In the genomic region with DNA sequence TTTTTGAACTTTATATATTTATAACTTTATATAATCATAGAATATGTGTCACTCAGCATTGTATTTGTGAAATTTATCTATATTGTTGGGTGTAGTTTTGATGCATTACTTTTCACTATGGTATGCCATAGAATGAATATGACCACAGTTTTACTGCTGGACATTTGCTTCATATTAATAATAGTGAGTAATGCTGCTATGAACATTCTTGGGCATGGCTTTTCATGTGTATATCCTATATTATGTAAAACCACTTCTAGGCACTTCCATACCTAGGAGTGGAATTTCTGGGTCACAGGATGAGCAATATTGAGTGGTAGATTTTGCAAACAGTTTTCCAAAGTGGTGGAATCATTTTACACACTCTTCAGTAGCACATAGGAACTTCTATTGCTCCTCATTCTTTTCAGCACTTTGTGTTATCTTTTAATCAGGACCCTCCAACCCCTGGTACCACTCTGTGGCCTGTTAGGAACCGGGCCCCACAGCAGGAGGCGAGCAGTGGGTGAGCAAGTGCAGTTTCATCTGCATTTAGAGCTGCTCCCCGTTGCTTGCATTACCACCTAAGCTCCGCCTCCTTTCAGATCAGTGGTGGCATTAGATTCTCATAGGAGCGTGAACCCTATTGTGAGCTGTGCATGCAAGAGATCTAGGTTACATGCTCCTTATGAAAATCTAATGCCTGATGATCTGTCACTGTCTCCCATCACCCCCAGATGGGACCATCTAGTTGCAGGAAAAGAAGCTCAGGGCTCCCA, we compare ENCODE assay signal across 15 cellular contexts.
DNase-seq lines count a peak whose midpoint lies in the region; ATAC-seq and TF ChIP-seq lines count a peak whose summit lies in the region.
"Had no signal": no experiment of that assay in that cellular context is flagged by ENCODE, and none has a peak within 500 bp of the region (broad histone marks: within the 10 kb centered on the region; RNA-seq: fewer than 3 reads in every experiment).

No MANE protein-coding gene starts in this region.

- DNase-seq in EH (ENCODE audit: low read depth), result peak; percentile 55
- peak; percentile 84 for DNase-seq in HS-5 (ENCODE audit: low read depth)
- DNase-seq in fibroblast of gingiva (ENCODE audit: low read depth), result peak; percentile 19
- DNase-seq in AG20443 (ENCODE audit: low spot score), result no peak
- DNase-seq in medulla oblongata (ENCODE audit: extremely low spot score), result no peak
- no peak for DNase-seq in activated naive CD4-positive, alpha-beta T cell treated with Interleukin-2 at 50 U/mL for 16 hours
- DNase-seq: COR-L47, Karpas-422, NCI-H1105, NCI-H1694, NCI-H2107, NCI-H345, NCI-H526 had no signal

- ATAC-seq in SK-N-SH treated with all-trans-retinoic acid at 6 μM for 48 hours (peak; percentile 51), GM18520 (IDR thresholded peaks at IDR 0.05; ENCODE audit: unreplicated experiment) (no peak)

TF ChIP-seq in SK-N-SH treated with all-trans-retinoic acid at 6 μM for 48 hours, 23 proteins besides CTCF, POLR2A, EP300 and RAD21:
- TF ChIP-seq ZFP3 (CRISPR knock-in tag; IDR thresholded peaks at IDR 0.05) (no peak), ESRRG (CRISPR knock-in tag; IDR thresholded peaks at IDR 0.05) (no peak), PPARA (CRISPR knock-in tag; IDR thresholded peaks at IDR 0.05; ENCODE audit: borderline replicate concordance) (no peak), ZNF70 (CRISPR knock-in tag; IDR thresholded peaks at IDR 0.05) (no peak), BACH2 (CRISPR knock-in tag; IDR thresholded peaks at IDR 0.05; ENCODE audit: borderline replicate concordance) (no peak), TOX (CRISPR knock-in tag; IDR thresholded peaks at IDR 0.05; ENCODE audit: borderline replicate concordance) (no peak), ARNTL (CRISPR knock-in tag; IDR thresholded peaks at IDR 0.05; ENCODE audit: borderline replicate concordance, low read depth) (no peak), TCF4 (CRISPR knock-in tag; IDR thresholded peaks at IDR 0.05; ENCODE audit: borderline replicate concordance) (no peak), CSDC2 (CRISPR knock-in tag; IDR thresholded peaks at IDR 0.05) (no peak), ZC3H10 (CRISPR knock-in tag; IDR thresholded peaks at IDR 0.05) (no peak), SNAI2 (CRISPR knock-in tag; IDR thresholded peaks at IDR 0.05) (no peak)
- TF ChIP-seq, protein P1, sequence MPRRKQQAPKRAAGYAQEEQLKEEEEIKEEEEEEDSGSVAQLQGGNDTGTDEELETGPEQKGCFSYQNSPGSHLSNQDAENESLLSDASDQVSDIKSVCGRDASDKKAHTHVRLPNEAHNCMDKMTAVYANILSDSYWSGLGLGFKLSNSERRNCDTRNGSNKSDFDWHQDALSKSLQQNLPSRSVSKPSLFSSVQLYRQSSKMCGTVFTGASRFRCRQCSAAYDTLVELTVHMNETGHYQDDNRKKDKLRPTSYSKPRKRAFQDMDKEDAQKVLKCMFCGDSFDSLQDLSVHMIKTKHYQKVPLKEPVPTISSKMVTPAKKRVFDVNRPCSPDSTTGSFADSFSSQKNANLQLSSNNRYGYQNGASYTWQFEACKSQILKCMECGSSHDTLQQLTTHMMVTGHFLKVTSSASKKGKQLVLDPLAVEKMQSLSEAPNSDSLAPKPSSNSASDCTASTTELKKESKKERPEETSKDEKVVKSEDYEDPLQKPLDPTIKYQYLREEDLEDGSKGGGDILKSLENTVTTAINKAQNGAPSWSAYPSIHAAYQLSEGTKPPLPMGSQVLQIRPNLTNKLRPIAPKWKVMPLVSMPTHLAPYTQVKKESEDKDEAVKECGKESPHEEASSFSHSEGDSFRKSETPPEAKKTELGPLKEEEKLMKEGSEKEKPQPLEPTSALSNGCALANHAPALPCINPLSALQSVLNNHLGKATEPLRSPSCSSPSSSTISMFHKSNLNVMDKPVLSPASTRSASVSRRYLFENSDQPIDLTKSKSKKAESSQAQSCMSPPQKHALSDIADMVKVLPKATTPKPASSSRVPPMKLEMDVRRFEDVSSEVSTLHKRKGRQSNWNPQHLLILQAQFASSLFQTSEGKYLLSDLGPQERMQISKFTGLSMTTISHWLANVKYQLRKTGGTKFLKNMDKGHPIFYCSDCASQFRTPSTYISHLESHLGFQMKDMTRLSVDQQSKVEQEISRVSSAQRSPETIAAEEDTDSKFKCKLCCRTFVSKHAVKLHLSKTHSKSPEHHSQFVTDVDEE (CRISPR knock-in tag; IDR thresholded peaks at IDR 0.05), result no peak
- TF ChIP-seq, protein P2, sequence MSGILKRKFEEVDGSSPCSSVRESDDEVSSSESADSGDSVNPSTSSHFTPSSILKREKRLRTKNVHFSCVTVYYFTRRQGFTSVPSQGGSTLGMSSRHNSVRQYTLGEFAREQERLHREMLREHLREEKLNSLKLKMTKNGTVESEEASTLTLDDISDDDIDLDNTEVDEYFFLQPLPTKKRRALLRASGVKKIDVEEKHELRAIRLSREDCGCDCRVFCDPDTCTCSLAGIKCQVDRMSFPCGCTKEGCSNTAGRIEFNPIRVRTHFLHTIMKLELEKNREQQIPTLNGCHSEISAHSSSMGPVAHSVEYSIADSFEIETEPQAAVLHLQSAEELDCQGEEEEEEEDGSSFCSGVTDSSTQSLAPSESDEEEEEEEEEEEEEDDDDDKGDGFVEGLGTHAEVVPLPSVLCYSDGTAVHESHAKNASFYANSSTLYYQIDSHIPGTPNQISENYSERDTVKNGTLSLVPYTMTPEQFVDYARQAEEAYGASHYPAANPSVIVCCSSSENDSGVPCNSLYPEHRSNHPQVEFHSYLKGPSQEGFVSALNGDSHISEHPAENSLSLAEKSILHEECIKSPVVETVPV (CRISPR knock-in tag; IDR thresholded peaks at IDR 0.05), result no peak

Comparison
In these comparisons a context has a peak if more than half of its experiments do, and no peak if none do; other contexts are left out.
1. DNase-seq: peak in EH (single experiment), HS-5 (single experiment) and fibroblast of gingiva (single experiment); none in AG20443 (single experiment), medulla oblongata (single experiment) and activated naive CD4-positive, alpha-beta T cell treated with Interleukin-2 at 50 U/mL for 16 hours (single experiment).